18 cellular contexts compared by ENCODE assay signal in genomic region chr6:136740050-136740974, GRCh38. TPM values are rescaled to one million over a fixed set of nuclear protein-coding genes. Genes with fewer than 3 reads are reported as not detected.
DNase-seq lines count a peak whose midpoint lies in the region; ATAC-seq, FAIRE-seq and TF ChIP-seq lines count a peak whose summit lies in the region.
"Had no signal": no experiment of that assay in that cellular context is flagged by ENCODE, and none has a peak within 500 bp of the region (broad histone marks: within the 10 kb centered on the region; RNA-seq: fewer than 3 reads in every experiment).

No MANE protein-coding gene starts in this region.

- TF ChIP-seq POLR2A in GM12892 (IDR thresholded peaks at IDR 0.05; ENCODE audit: low read depth, low read length) (no peak), gastroesophageal sphincter (IDR thresholded peaks at IDR 0.05) (no peak)

- no peak for DNase-seq in GM12892 (ENCODE audit: insufficient read length)
- DNase-seq in ascending aorta (ENCODE audit: low spot score in 2 of 2) = no peak
- DNase-seq in renal cortical epithelial cell (ENCODE audit: low read depth) = peak; percentile 30
- DNase-seq in DMS114 treated with DMSO at 0.1 percent for 48 hours (lab: John Stamatoyannopoulos, UW; ENCODE audit: unreplicated experiment) = no peak
- DNase-seq in putamen (ENCODE audit: low spot score) = no peak
- no peak for DNase-seq in activated CD8-positive, alpha-beta memory T cell treated with anti-CD3 and anti-CD28 coated beads for 24 hours
- DNase-seq: activated CD4-positive, CD25-positive, alpha-beta regulatory T cell; BE2C; DND-41; natural killer cell; NCI-H1694; NCI-H526 treated with DMSO at 0.1 percent for 48 hours; stimulated activated naive CD4-positive, alpha-beta T cell had no signal

- TF ChIP-seq CTCF in ascending aorta (IDR thresholded peaks at IDR 0.05) (no peak), gastroesophageal sphincter (IDR thresholded peaks at IDR 0.05) (no peak)

- H3K27me3 ChIP-seq in ascending aorta = no peaks in the 10 kb centered on the region
- no peaks in the 10 kb centered on the region for H3K27me3 ChIP-seq in gastroesophageal sphincter
- H3K27me3 ChIP-seq: BE2C, cardiac muscle cell had no signal

- H3K27ac ChIP-seq in ascending aorta (peak overlapping the region; percentile 78 to 82), gastroesophageal sphincter (peak overlapping the region in 3 of 4 donors; percentile 21 to 70 (median 40))
- H3K27ac ChIP-seq: cardiac muscle cell, RWPE1 had no signal

- no peak for TF ChIP-seq EP300 in gastroesophageal sphincter (IDR thresholded peaks at IDR 0.05)

- intact Hi-C loops in ascending aorta (cut with DNase I) = no loop called here

- ATAC-seq in gastroesophageal sphincter = no peak
- ATAC-seq in HG03460 (IDR thresholded peaks at IDR 0.05; ENCODE audit: unreplicated experiment) = no peak
- ATAC-seq: left lobe of liver had no signal

- peaks cover 11 to 51% of the 10 kb centered on the region in 2 donors for H3K4me1 ChIP-seq in ascending aorta
- H3K4me1 ChIP-seq in gastroesophageal sphincter = peaks cover 0 to 54% (median 9%) of the 10 kb centered on the region in 3 donors
- H3K4me1 ChIP-seq: BE2C had no signal

- 51 to 86% methylated on average over 5 to 10 of the region's 10 CpGs for WGBS in gastroesophageal sphincter (ENCODE audit: low coverage in 1 of 2), 2 donors

- H3K36me3 ChIP-seq in ascending aorta = no peaks in the 10 kb centered on the region
- H3K36me3 ChIP-seq in gastroesophageal sphincter = no peaks in the 10 kb centered on the region
- H3K36me3 ChIP-seq: BE2C, cardiac muscle cell had no signal

- FAIRE-seq in GM12892 (lab: Jason Lieb, UNC) = peak; percentile 21

- H3K9me3 ChIP-seq in ascending aorta (no peaks in the 10 kb centered on the region), gastroesophageal sphincter (no peaks in the 10 kb centered on the region)
- H3K9me3 ChIP-seq: BE2C had no signal

- H3K4me3 ChIP-seq in ascending aorta = peak overlapping the region; percentile 23 to 26
- no peak overlapping the region for H3K4me3 ChIP-seq in gastroesophageal sphincter
- H3K4me3 ChIP-seq: cardiac muscle cell had no signal

RNA-seq across cellular contexts. Expression of gene MAP3K5, which starts 52.0 kb away (rescaled TPM):
- 13.4 TPM for polyA plus RNA-seq in GM12892 (2012; ENCODE audit: missing spikeins)
- total RNA-seq in ascending aorta = 40.9 TPM
- total RNA-seq in gastroesophageal sphincter = 10 to 100 TPM; 20.8 to 31.7 (median 23.4) TPM
- 21.6 and 21.7 TPM in 2 replicates for total RNA-seq in renal cortical epithelial cell

Comparison
In these comparisons a context has a peak if more than half of its experiments do, and no peak if none do; other contexts are left out.
1. H3K4me3 ChIP-seq: peak in ascending aorta (2 of 2); none in gastroesophageal sphincter (0 of 2).